ENCODE assay signal across 8 cellular contexts in the genomic region with DNA sequence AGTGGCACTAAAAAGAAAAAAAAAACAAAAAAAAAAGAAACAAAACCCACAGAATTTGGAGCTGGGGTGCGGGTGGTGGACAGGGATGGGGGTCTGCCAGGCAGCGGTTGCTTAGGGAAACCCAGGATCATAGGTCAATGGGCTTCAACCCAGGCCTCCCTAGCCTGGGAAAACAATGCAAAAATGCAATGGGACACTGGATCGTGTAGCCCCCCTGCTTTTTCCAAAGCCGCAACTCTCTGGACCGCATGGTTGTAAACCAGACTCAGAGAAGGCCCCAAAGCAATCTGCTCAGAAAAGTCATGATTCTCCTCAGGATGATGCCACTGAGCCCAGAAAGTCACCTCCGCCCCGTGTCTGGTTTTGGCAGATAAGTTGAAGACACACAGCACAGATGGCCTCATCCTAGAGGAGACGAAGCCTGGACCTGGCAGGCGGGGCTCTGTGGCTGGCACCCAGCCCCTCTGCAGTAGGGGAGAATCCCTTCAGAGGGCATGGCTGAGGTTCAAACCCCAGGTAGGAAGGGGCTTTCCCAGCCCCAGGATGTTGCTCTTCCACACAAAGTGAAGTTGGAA. TPM values are rescaled to one million over a fixed set of nuclear protein-coding genes. Genes with fewer than 3 reads are reported as not detected.
DNase-seq lines count a peak whose midpoint lies in the region; ATAC-seq lines count a peak whose summit lies in the region.

No MANE protein-coding gene starts in this region.

- H3K9me3 ChIP-seq in GM23248 (ENCODE audit: low read depth) (no peaks in the 10 kb centered on the region), T-helper 17 cell (ENCODE audit: control insufficient read depth, low read length, poor library complexity, severe bottlenecking) (no peaks in the 10 kb centered on the region)

- H3K36me3 Mint-ChIP-seq in T-helper 17 cell (ENCODE audit: low read depth) (peaks cover 4% of the 10 kb centered on the region), naive B cell (peaks cover 6 to 25% of the 10 kb centered on the region in 2 donors)

- H3K27ac ChIP-seq in GM23248, result peak overlapping the region; percentile 98

- in situ Hi-C loops in GM23248 (cut with MboI), result no loop called here

- peaks cover 24% of the 10 kb centered on the region for H3K79me2 ChIP-seq in GM23248 (ENCODE audit: insufficient read depth)

- H3K27me3 Mint-ChIP-seq in T-helper 17 cell (peaks cover 71% of the 10 kb centered on the region), naive B cell (peaks cover 59 to 85% (median 68%) of the 10 kb centered on the region in 3 donors)

- peaks cover 4 to 30% (median 18%) of the 10 kb centered on the region in 7 donors for H3K9me3 Mint-ChIP-seq in naive B cell

- 40 to 41% methylated on average over 9 of the region's 9 CpGs for WGBS in GM23248 (ENCODE audit: low coverage in 1 of 2, low lambda C conversion rate in 2 of 2, missing lambda C conversion rate in 2 of 2), 2 experiments

- H3K4me3 Mint-ChIP-seq in T-helper 17 cell, result peak overlapping the region; percentile 77
- peak overlapping the region in 6 of 8 donors; percentile 56 to 86 (median 72) for H3K4me3 Mint-ChIP-seq in naive B cell

- H4K20me1 ChIP-seq in GM23248 (ENCODE audit: insufficient read depth), result no peaks in the 10 kb centered on the region

- no peaks in the 10 kb centered on the region for H3K36me3 ChIP-seq in GM23248 (ENCODE audit: low read depth)

- peak overlapping the region; percentile 98 for H3K9ac ChIP-seq in GM23248

- H3K4me1 ChIP-seq in GM23248 (ENCODE audit: insufficient read depth), result peaks cover 43% of the 10 kb centered on the region

- H3K27ac Mint-ChIP-seq in T-helper 17 cell (no peak overlapping the region), naive B cell (peak overlapping the region in 2 of 6 donors; percentile 54 to 86)

- H3K4me3 ChIP-seq in GM23248, result peak overlapping the region; percentile 90

- DNase-seq in DMS53 (lab: John Stamatoyannopoulos, UW) (peak; percentile 30), DMS53 treated with DMSO at 0.1 percent for 48 hours (lab: John Stamatoyannopoulos, UW; ENCODE audit: unreplicated experiment) (no peak), GM23248 (peak; percentile 80), T-helper 17 cell (no peak), naive B cell (no peak), NCI-H510A treated with DMSO at 0.1 percent for 48 hours (lab: John Stamatoyannopoulos, UW) (no peak)

- H3F3A ChIP-seq in GM23248 (ENCODE audit: insufficient read depth), result peaks cover 25% of the 10 kb centered on the region

- ATAC-seq in T-helper 17 cell (no peak), naive B cell (ENCODE audit: low read depth in 2 of 2) (no peak), HG02981 (IDR thresholded peaks at IDR 0.05; ENCODE audit: unreplicated experiment) (no peak), GM18511 (IDR thresholded peaks at IDR 0.05; ENCODE audit: unreplicated experiment) (no peak)

- H3K9me2 ChIP-seq in GM23248 (ENCODE audit: insufficient read depth), result no peaks in the 10 kb centered on the region

- H3K4me1 Mint-ChIP-seq in T-helper 17 cell (peaks cover 37% of the 10 kb centered on the region), naive B cell (peaks cover 43 to 53% (median 48%) of the 10 kb centered on the region in 3 donors)

- no peak overlapping the region for H2AFZ ChIP-seq in GM23248

- H3K27me3 ChIP-seq in GM23248 (replicated peaks; ENCODE audit: insufficient read depth), result 0 out of 2 replicates have a peak, but pooled peaks cover 10% of the 10 kb centered on the region

- peak overlapping the region; percentile 99 for H3K4me2 ChIP-seq in GM23248 (ENCODE audit: unreplicated experiment)

RNA-seq across cellular contexts. Expression of gene DLX2, which starts 5.1 kb away (rescaled TPM):
- 2.8 and 4.7 TPM in 2 replicates for total RNA-seq in GM23248 (2014; rRNA removed; shearing (Covaris generic))
- polyA plus RNA-seq in GM23248 (2016; fragmentation: Nextera tagmentation; extraction: Ambion mirVana) (6.0 and 6.8 TPM in 2 replicates), naive B cell (ENCODE audit: low read depth in 6 of 6) (not detected)
- not detected for total RNA-seq in T-helper 17 cell

RNA-seq across cellular contexts. Expression of gene DLX1, which starts 12.3 kb away (rescaled TPM):
- total RNA-seq in GM23248 (2014; rRNA removed; shearing (Covaris generic)), result 3.3 and 3.8 TPM in 2 replicates
- polyA plus RNA-seq in GM23248 (2016; fragmentation: Nextera tagmentation; extraction: Ambion mirVana) (7.9 and 9.5 TPM in 2 replicates), naive B cell (ENCODE audit: low read depth in 6 of 6) (not detected)
- not detected for total RNA-seq in T-helper 17 cell

Comparison
In these comparisons a context has a peak if more than half of its experiments do, and no peak if none do; other contexts are left out.
1. DNase-seq: peak in DMS53 (single experiment) and GM23248 (single experiment); none in DMS53 treated with DMSO at 0.1 percent for 48 hours (single experiment), T-helper 17 cell (0 of 3), naive B cell (single experiment) and NCI-H510A treated with DMSO at 0.1 percent for 48 hours (single experiment).